In genomic region chrX:102835504-102836146, GRCh38 we compare ENCODE assay signal across 8 cellular contexts.
A peak's percentile ranks its signal among the peaks of the same experiment; 100 is the strongest.
DNase-seq lines count a peak whose midpoint lies in the region; ATAC-seq and TF ChIP-seq lines count a peak whose summit lies in the region.

No MANE protein-coding gene starts in this region.

- CTCF ChIA-PET in HEK293T (lab: Yijun Ruan, JAX): interaction anchor here (0.6 to 1.4 kb wide), 2 partner anchors 99 to 342 kb away, joined by 3 to 4 read pairs; no protein-coding TSS in a partner anchor

- POLR2A ChIA-PET in HEK293T (lab: Yijun Ruan, JAX): interaction anchor here (0.7 kb wide), 1 partner anchor 121 kb away, joined by 3 read pairs; no protein-coding TSS in a partner anchor

- H3K27ac ChIP-seq in right cardiac atrium (ENCODE audit: low read length): no peak overlapping the region

- DNase-seq in DMS53 (lab: John Stamatoyannopoulos, UW) (peak; percentile 47), DMS53 treated with DMSO at 0.1 percent for 48 hours (lab: John Stamatoyannopoulos, UW; ENCODE audit: unreplicated experiment) (no peak), HEK293T (ENCODE audit: extremely low spot score) (peak; percentile 40), kidney epithelial cell (ENCODE audit: low read depth) (no peak), DMS153 treated with DMSO at 0.1 percent for 48 hours (lab: John Stamatoyannopoulos, UW; ENCODE audit: unreplicated experiment) (no peak), DMS79 (lab: John Stamatoyannopoulos, UW) (no peak), right cardiac atrium (no peak)

- no peaks in the 10 kb centered on the region for H3K36me3 ChIP-seq in kidney epithelial cell (ENCODE audit: control insufficient read depth, insufficient read depth, low read length)

- H3K9me3 ChIP-seq in right cardiac atrium (ENCODE audit: control insufficient read depth, low read length): no peaks in the 10 kb centered on the region

- H3K4me1 ChIP-seq in right cardiac atrium (ENCODE audit: control insufficient read depth, insufficient read depth, low read length): no peaks in the 10 kb centered on the region

- ATAC-seq in right cardiac atrium: no peak

- intact Hi-C loops in right cardiac atrium (cut with DNase I): no loop called here

- peak; percentile 61 for TF ChIP-seq CTCF in WI38 (IDR thresholded peaks at IDR 0.05; ENCODE audit: low read depth, low read length)
- TF ChIP-seq CTCF in kidney epithelial cell (IDR thresholded peaks at IDR 0.05; ENCODE audit: insufficient read depth, low read length, poor library complexity, severe bottlenecking): peak; percentile 59

- H3K4me3 ChIP-seq in WI38 (ENCODE audit: low read depth, low read length) (no peak overlapping the region), kidney epithelial cell (ENCODE audit: low read depth, low read length) (no peak overlapping the region), right cardiac atrium (ENCODE audit: low read length) (no peak overlapping the region)

- 75% methylated on average over 5 of the region's 5 CpGs for WGBS in right cardiac atrium

- H3K27me3 ChIP-seq in kidney epithelial cell (ENCODE audit: control insufficient read depth, insufficient read depth, low read length): no peaks in the 10 kb centered on the region
- H3K27me3 ChIP-seq in right cardiac atrium (ENCODE audit: control insufficient read depth, insufficient read depth): no peaks in the 10 kb centered on the region

TF ChIP-seq in HEK293T, 16 proteins besides CTCF, POLR2A, EP300 and RAD21:
- TF ChIP-seq ELF4 (IDR thresholded peaks at IDR 0.05): no peak
- TF ChIP-seq NFRKB (IDR thresholded peaks at IDR 0.05): no peak
- no peak for TF ChIP-seq ARNT (IDR thresholded peaks at IDR 0.05)
- TF ChIP-seq PKNOX1 (IDR thresholded peaks at IDR 0.05): no peak
- no peak for TF ChIP-seq FOXK2 (IDR thresholded peaks at IDR 0.05)
- TF ChIP-seq TARDBP (IDR thresholded peaks at IDR 0.05): no peak
- no peak for TF ChIP-seq FOXA1 (IDR thresholded peaks at IDR 0.05)
- no peak for TF ChIP-seq ZNF384 (IDR thresholded peaks at IDR 0.05)
- TF ChIP-seq L3MBTL2 (conservative IDR thresholded peaks at IDR 0.05): no peak
TF ChIP-seq in HEK293T: peak in this region for 0.

Comparison
In these comparisons a context has a peak if more than half of its experiments do, and no peak if none do; other contexts are left out.
1. DNase-seq: peak in DMS53 (single experiment) and HEK293T (single experiment); none in DMS53 treated with DMSO at 0.1 percent for 48 hours (single experiment), kidney epithelial cell (single experiment), DMS153 treated with DMSO at 0.1 percent for 48 hours (single experiment), DMS79 (single experiment) and right cardiac atrium (0 of 3).